1 cellular context compared by ENCODE assay signal in genomic region chr1:9303916-9304315, GRCh38.
TF ChIP-seq lines count a peak whose summit lies in the region.

No MANE protein-coding gene starts in this region.

TF ChIP-seq in GM23338, 12 proteins besides CTCF, POLR2A, EP300 and RAD21 (continued from another document):
- TF ChIP-seq ZNF462 (CRISPR knock-in tag; IDR thresholded peaks at IDR 0.05) (no peak), EZH2 (IDR thresholded peaks at IDR 0.05; ENCODE audit: low read depth, unreplicated experiment) (no peak), ZNF114 (CRISPR knock-in tag; IDR thresholded peaks at IDR 0.05) (no peak), ETS1 (IDR thresholded peaks at IDR 0.05) (no peak), NANOG (IDR thresholded peaks at IDR 0.05; ENCODE audit: borderline replicate concordance) (no peak), CREB1 (CRISPR knock-in tag; IDR thresholded peaks at IDR 0.05; ENCODE audit: low read depth) (no peak), JUNB (IDR thresholded peaks at IDR 0.05; ENCODE audit: unreplicated experiment) (no peak)
